Comparison of ENCODE assay signal across 8 cellular contexts in genomic region chr7:150876817-150877526, GRCh38. TPM values are rescaled to one million over a fixed set of nuclear protein-coding genes. Genes with fewer than 3 reads are reported as not detected.
DNase-seq lines count a peak whose midpoint lies in the region; ATAC-seq lines count a peak whose summit lies in the region.

No MANE protein-coding gene starts in this region.

- CTCF ChIA-PET in activated CD4-positive, alpha-beta T cell treated with anti-CD3 and anti-CD28 coated beads, Interleukin-2, amount 10 ng/mL, durations not matched to agents 7 days and 5 days (lab: Charles Lee) = interaction anchor here (1.0 to 1.6 kb wide), 4 partner anchors 9 to 21 kb away, joined by 3 to 5 read pairs (median 4); no protein-coding TSS in a partner anchor

- ATAC-seq in effector memory CD8-positive, alpha-beta T cell (replicated peaks) = peak; percentile 74
- ATAC-seq in memory B cell (ENCODE audit: low read depth) (peak; percentile 63), GM19324 (IDR thresholded peaks at IDR 0.05; ENCODE audit: low FRiP score, unreplicated experiment) (no peak)
- ATAC-seq in stimulated activated naive CD8-positive, alpha-beta T cell treated with anti-CD3 and anti-CD28 coated beads, Interleukin-15, amount 100 ng/mL, for 72 hours = no peak

- H3K27me3 ChIP-seq in H7 (ENCODE audit: control insufficient read depth, insufficient read depth, low read length) = no peaks in the 10 kb centered on the region

- no peak overlapping the region for H3K4me3 Mint-ChIP-seq in activated CD4-positive, alpha-beta T cell treated with anti-CD3 and anti-CD28 coated beads, Interleukin-2, amount 10 ng/mL, durations not matched to agents 7 days and 5 days
- H3K4me3 Mint-ChIP-seq in effector memory CD8-positive, alpha-beta T cell = peak overlapping the region in 1 of 2 donors; percentile 8
- H3K4me3 Mint-ChIP-seq in memory B cell = peak overlapping the region; percentile 55
- peak overlapping the region; percentile 32 to 45 for H3K4me3 Mint-ChIP-seq in stimulated activated naive CD8-positive, alpha-beta T cell treated with anti-CD3 and anti-CD28 coated beads, Interleukin-15, amount 100 ng/mL, for 72 hours

- H3K27ac Mint-ChIP-seq in activated CD4-positive, alpha-beta T cell treated with anti-CD3 and anti-CD28 coated beads, Interleukin-2, amount 10 ng/mL, durations not matched to agents 7 days and 5 days = peak overlapping the region; percentile 58
- H3K27ac Mint-ChIP-seq in effector memory CD8-positive, alpha-beta T cell = no peak overlapping the region
- peak overlapping the region; percentile 63 for H3K27ac Mint-ChIP-seq in memory B cell
- no peak overlapping the region for H3K27ac Mint-ChIP-seq in stimulated activated naive CD8-positive, alpha-beta T cell treated with anti-CD3 and anti-CD28 coated beads, Interleukin-15, amount 100 ng/mL, for 72 hours

- POLR2A ChIA-PET in activated CD4-positive, alpha-beta T cell treated with anti-CD3 and anti-CD28 coated beads, Interleukin-2, amount 10 ng/mL, durations not matched to agents 7 days and 5 days (lab: Charles Lee) = no interaction called here

- H3K27me3 Mint-ChIP-seq in activated CD4-positive, alpha-beta T cell treated with anti-CD3 and anti-CD28 coated beads, Interleukin-2, amount 10 ng/mL, durations not matched to agents 7 days and 5 days = peaks cover 59% of the 10 kb centered on the region
- H3K27me3 Mint-ChIP-seq in effector memory CD8-positive, alpha-beta T cell = peaks cover 0 to 14% of the 10 kb centered on the region in 2 donors
- H3K27me3 Mint-ChIP-seq in memory B cell = peaks cover 2% of the 10 kb centered on the region
- no peaks in the 10 kb centered on the region for H3K27me3 Mint-ChIP-seq in stimulated activated naive CD8-positive, alpha-beta T cell treated with anti-CD3 and anti-CD28 coated beads, Interleukin-15, amount 100 ng/mL, for 72 hours

- peaks cover 3% of the 10 kb centered on the region for H3K4me1 Mint-ChIP-seq in activated CD4-positive, alpha-beta T cell treated with anti-CD3 and anti-CD28 coated beads, Interleukin-2, amount 10 ng/mL, durations not matched to agents 7 days and 5 days
- H3K4me1 Mint-ChIP-seq in effector memory CD8-positive, alpha-beta T cell (ENCODE audit: low read depth in 2 of 2) = peaks cover 5 to 10% of the 10 kb centered on the region in 2 donors
- peaks cover 15% of the 10 kb centered on the region for H3K4me1 Mint-ChIP-seq in memory B cell
- H3K4me1 Mint-ChIP-seq in stimulated activated naive CD8-positive, alpha-beta T cell treated with anti-CD3 and anti-CD28 coated beads, Interleukin-15, amount 100 ng/mL, for 72 hours = peaks cover 6% of the 10 kb centered on the region

- peaks cover 20% of the 10 kb centered on the region for H3K9me3 Mint-ChIP-seq in activated CD4-positive, alpha-beta T cell treated with anti-CD3 and anti-CD28 coated beads, Interleukin-2, amount 10 ng/mL, durations not matched to agents 7 days and 5 days
- H3K9me3 Mint-ChIP-seq in effector memory CD8-positive, alpha-beta T cell = peaks cover 6 to 17% of the 10 kb centered on the region in 2 donors
- H3K9me3 Mint-ChIP-seq in memory B cell = peaks cover 17% of the 10 kb centered on the region
- peaks cover 20 to 22% of the 10 kb centered on the region in 2 donors for H3K9me3 Mint-ChIP-seq in stimulated activated naive CD8-positive, alpha-beta T cell treated with anti-CD3 and anti-CD28 coated beads, Interleukin-15, amount 100 ng/mL, for 72 hours

- H3K36me3 ChIP-seq in H7 (replicated peaks; ENCODE audit: control insufficient read depth, insufficient read depth, low read length) = no peaks in the 10 kb centered on the region

- peaks cover 5% of the 10 kb centered on the region for H3K36me3 Mint-ChIP-seq in activated CD4-positive, alpha-beta T cell treated with anti-CD3 and anti-CD28 coated beads, Interleukin-2, amount 10 ng/mL, durations not matched to agents 7 days and 5 days (ENCODE audit: low read depth)
- no peaks in the 10 kb centered on the region for H3K36me3 Mint-ChIP-seq in effector memory CD8-positive, alpha-beta T cell (ENCODE audit: insufficient read depth)
- H3K36me3 Mint-ChIP-seq in memory B cell = peaks cover 9% of the 10 kb centered on the region

- DNase-seq in Ammon's horn (ENCODE audit: low spot score) (peak; percentile 78), H7 (peak; percentile 90), NCI-H2227 treated with DMSO at 0.1 percent for 48 hours (lab: John Stamatoyannopoulos, UW) (peak; percentile 95), memory B cell (ENCODE audit: low spot score in 2 of 2) (peak; percentile 14 to 24)
- peak; percentile 40 for DNase-seq in activated CD4-positive, alpha-beta T cell treated with anti-CD3 and anti-CD28 coated beads, Interleukin-2, amount 10 ng/mL, durations not matched to agents 7 days and 5 days
- peak; percentile 25 to 34 (median 26) for DNase-seq in effector memory CD8-positive, alpha-beta T cell
- peak; percentile 15 to 27 for DNase-seq in stimulated activated naive CD8-positive, alpha-beta T cell treated with anti-CD3 and anti-CD28 coated beads, Interleukin-15, amount 100 ng/mL, for 72 hours

- peak overlapping the region; percentile 25; the same call in 1 of the 2 replicates for H3K4me3 ChIP-seq in H7 (ENCODE audit: insufficient read depth, low read depth, low read length)

RNA-seq across cellular contexts. Expression of gene AOC1, which starts 24.7 kb away (rescaled TPM):
- not detected in 2 replicates for total RNA-seq in H7 (2014; rRNA removed; shearing (Covaris generic))
- not detected for total RNA-seq in activated CD4-positive, alpha-beta T cell treated with anti-CD3 and anti-CD28 coated beads, Interleukin-2, amount 10 ng/mL, durations not matched to agents 7 days and 5 days

Comparison
In these comparisons a context has a peak if more than half of its experiments do, and no peak if none do; other contexts are left out.
1. DNase-seq: peak in every context shown above with its lines; median percentile 95 in NCI-H2227 treated with DMSO at 0.1 percent for 48 hours; 90 in H7; 78 in Ammon's horn; 40 in activated CD4-positive, alpha-beta T cell treated with anti-CD3 and anti-CD28 coated beads, Interleukin-2, amount 10 ng/mL, durations not matched to agents 7 days and 5 days; 26 in effector memory CD8-positive, alpha-beta T cell; 21 in stimulated activated naive CD8-positive, alpha-beta T cell treated with anti-CD3 and anti-CD28 coated beads, Interleukin-15, amount 100 ng/mL, for 72 hours; 19 in memory B cell.
2. H3K27ac Mint-ChIP-seq: peak in activated CD4-positive, alpha-beta T cell treated with anti-CD3 and anti-CD28 coated beads, Interleukin-2, amount 10 ng/mL, durations not matched to agents 7 days and 5 days (single experiment) and memory B cell (single experiment); none in effector memory CD8-positive, alpha-beta T cell (0 of 2) and stimulated activated naive CD8-positive, alpha-beta T cell treated with anti-CD3 and anti-CD28 coated beads, Interleukin-15, amount 100 ng/mL, for 72 hours (0 of 2).
3. ATAC-seq: peak in effector memory CD8-positive, alpha-beta T cell (single experiment) and memory B cell (single experiment); none in stimulated activated naive CD8-positive, alpha-beta T cell treated with anti-CD3 and anti-CD28 coated beads, Interleukin-15, amount 100 ng/mL, for 72 hours (single experiment) and GM19324 (single experiment).